Comparison of ENCODE assay signal across 8 cellular contexts in genomic region chr9:121074370-121075250, GRCh38. TPM values are rescaled to one million over a fixed set of nuclear protein-coding genes. Genes with fewer than 3 reads are reported as not detected.
DNase-seq lines count a peak whose midpoint lies in the region; ATAC-seq, FAIRE-seq and TF ChIP-seq lines count a peak whose summit lies in the region.

TSS of gene CNTRL (plus strand) at chr9:121074955. CDS start at chr9:121088327, 13,372 bp downstream.

- no peaks in the 10 kb centered on the region for H3K27me3 Mint-ChIP-seq in activated B cell treated with CpG ODN at 0.5 μM for 24 hours

- TF ChIP-seq CTCF in AG09309 (IDR thresholded peaks at IDR 0.05; ENCODE audit: control insufficient read depth, insufficient read depth, low read depth, low read length, missing control alignments), result no peak
- no peak for TF ChIP-seq CTCF in activated B cell treated with CpG ODN at 0.5 μM for 24 hours (IDR thresholded peaks at IDR 0.05)
- TF ChIP-seq CTCF in bronchial epithelial cell (IDR thresholded peaks at IDR 0.05; ENCODE audit: insufficient read depth, low read length, severe bottlenecking), result no peak
- no peak for TF ChIP-seq CTCF in spleen (IDR thresholded peaks at IDR 0.05 in 8 of 11, conservative IDR thresholded peaks at IDR 0.05 in 3 of 11)

- H3K9me3 ChIP-seq in spleen, result no peaks in the 10 kb centered on the region

- H3K4me1 Mint-ChIP-seq in activated B cell treated with CpG ODN at 0.5 μM for 24 hours, result peaks cover 75% of the 10 kb centered on the region

- FAIRE-seq in bronchial epithelial cell (lab: Jason Lieb, UNC), result no peak

- ATAC-seq in GM19025 (IDR thresholded peaks at IDR 0.05; ENCODE audit: low read depth, unreplicated experiment) (peak; percentile 64), HG03342 (IDR thresholded peaks at IDR 0.05; ENCODE audit: unreplicated experiment) (peak; percentile 65), activated B cell treated with CpG ODN at 0.5 μM for 24 hours (ENCODE audit: low read depth) (peak; percentile 68)

- H3K27ac ChIP-seq in spleen, result peak within 1 kb of the TSS; percentile 85 to 94 (median 89)

- H3K9me3 Mint-ChIP-seq in activated B cell treated with CpG ODN at 0.5 μM for 24 hours, result peaks cover 2% of the 10 kb centered on the region

- no peak for DNase-seq in AG09309 (ENCODE audit: low read depth)
- peak; percentile 86 for DNase-seq in NCI-H345 treated with DMSO at 0.1 percent for 48 hours (lab: John Stamatoyannopoulos, UW; ENCODE audit: unreplicated experiment)
- peak; percentile 77 for DNase-seq in activated B cell treated with CpG ODN at 0.5 μM for 24 hours
- peak; percentile 66 for DNase-seq in bronchial epithelial cell (ENCODE audit: low read depth)
- DNase-seq in inferior parietal cortex (ENCODE audit: extremely low spot score), result peak; percentile 86
- DNase-seq in spleen, result peak; percentile 96

- TF ChIP-seq POLR2A in spleen (IDR thresholded peaks at IDR 0.05), result no peak

- H3K4me3 Mint-ChIP-seq in activated B cell treated with CpG ODN at 0.5 μM for 24 hours, result peak within 1 kb of the TSS; percentile 96

- CTCF ChIA-PET in activated B cell treated with CpG ODN at 0.5 μM for 24 hours (lab: Charles Lee), result interaction anchor here (0.8 to 1.3 kb wide), 2 partner anchors 15 to 37 kb away, joined by 3 read pairs; no protein-coding TSS in a partner anchor

- H3K4me3 ChIP-seq in AG09309 (ENCODE audit: control insufficient read depth, low read depth, low read length) (peak within 1 kb of the TSS; percentile 91), bronchial epithelial cell (ENCODE audit: low read depth, low read length) (peak within 1 kb of the TSS; percentile 75), spleen (peak within 1 kb of the TSS; percentile 75 to 100 (median 97))

- H3K27me3 ChIP-seq in bronchial epithelial cell (ENCODE audit: control insufficient read depth, insufficient read depth, low read length) (no peaks in the 10 kb centered on the region), spleen (replicated peaks in 1 of 7) (no peaks in the 10 kb centered on the region)

- peak within 1 kb of the TSS; percentile 98 for H3K27ac Mint-ChIP-seq in activated B cell treated with CpG ODN at 0.5 μM for 24 hours

- intact Hi-C loops in activated B cell treated with CpG ODN at 0.5 μM for 24 hours (cut with micrococcal nuclease), result loop anchor here (1.0 to 10.0 kb wide), 9 partner anchors 8 to 300 kb away; partner anchors contain the start of genes FBXW2, STOM and TRAF1
- intact Hi-C loops in spleen (cut with DNase I; ENCODE audit: low total_unique reads), result no loop called here

- POLR2A ChIA-PET in activated B cell treated with CpG ODN at 0.5 μM for 24 hours (lab: Charles Lee), result interaction anchor here (0.7 to 2.5 kb wide), 7 partner anchors 15 to 359 kb away, joined by 3 to 13 read pairs (median 3); partner anchors contain the start of genes FBXW2 and RAB14

- H3K36me3 ChIP-seq in bronchial epithelial cell (ENCODE audit: control insufficient read depth, insufficient read depth, low read length) (no peaks in the 10 kb centered on the region), spleen (no peaks in the 10 kb centered on the region)

- WGBS in spleen, 5 donors, result 0 to 1% (median 1%) methylated on average over 70 to 85 of the region's 85 CpGs

- peaks cover 21 to 83% (median 44%) of the 10 kb centered on the region in 6 donors for H3K4me1 ChIP-seq in spleen

- peaks cover 13% of the 10 kb centered on the region for H3K36me3 Mint-ChIP-seq in activated B cell treated with CpG ODN at 0.5 μM for 24 hours (ENCODE audit: low read depth)

RNA-seq across cellular contexts. Expression of gene CNTRL, which starts in this region (rescaled TPM):
- total RNA-seq in activated B cell treated with CpG ODN at 0.5 μM for 24 hours, result 98.4 and 110 TPM in 2 replicates
- total RNA-seq in bronchial epithelial cell, result 5.0 and 7.0 TPM in 2 replicates
- 10 to 100 TPM; 44.7 to 63.0 (median 54.4) TPM for total RNA-seq in spleen
- 10 to 100 TPM; 15.8 to 24.7 (median 20.2) TPM for polyA plus RNA-seq in spleen
